In genomic region chr14:54955143-54955542, GRCh38 we compare ENCODE assay signal across 21 cellular contexts.
"Had no signal": no experiment of that assay in that cellular context is flagged by ENCODE, and none has a peak within 500 bp of the region (broad histone marks: within the 10 kb centered on the region; RNA-seq: fewer than 3 reads in every experiment).

No MANE protein-coding gene starts in this region.

- H3K27ac ChIP-seq: SJSA1, SK-N-MC had no signal

- DNase-seq: KBM-7, NCI-H1092, NCI-H1105 treated with DMSO at 0.1 percent for 48 hours, NCI-H1417 treated with DMSO at 0.1 percent for 48 hours, NCI-H146, NCI-H1694 treated with DMSO at 0.1 percent for 48 hours, NCI-H1930, NCI-H2081 treated with DMSO at 0.1 percent for 48 hours, NCI-H2171, NCI-H226, NCI-H446, NCI-H510A, NCI-H524 treated with DMSO at 0.1 percent for 48 hours, NCI-H69, NCI-H774, Right ventricle myocardium superior, RPMI8226, SIG-M5 had no signal

- H3K4me1 ChIP-seq: SJSA1 had no signal

- H3K4me3 ChIP-seq: SJSA1, SK-N-MC had no signal

- FAIRE-seq: RCC 7860 had no signal

- H3K9me3 ChIP-seq: SJSA1 had no signal
